ENCODE assay signal across 9 cellular contexts in genomic region chr5:168290902-168291280, GRCh38. TPM values are rescaled to one million over a fixed set of nuclear protein-coding genes. Genes with fewer than 3 reads are reported as not detected.
DNase-seq lines count a peak whose midpoint lies in the region; ATAC-seq and TF ChIP-seq lines count a peak whose summit lies in the region.
"Had no signal": no experiment of that assay in that cellular context is flagged by ENCODE, and none has a peak within 500 bp of the region (broad histone marks: within the 10 kb centered on the region; RNA-seq: fewer than 3 reads in every experiment).

No MANE protein-coding gene starts in this region.

- H3K4me1 ChIP-seq in duodenal mucosa (ENCODE audit: control insufficient read depth in 1 of 2, insufficient read depth in 2 of 2, low read length in 2 of 2): peaks cover 13 to 17% of the 10 kb centered on the region in 2 donors

- no peaks in the 10 kb centered on the region for H3K36me3 Mint-ChIP-seq in natural killer cell treated with Interleukin-12 subunit alpha and Interleukin-12 subunit beta and Interleukin-15 and Interleukin-18, amount 100 ng/mL, for 72 hours

- no peak for DNase-seq in MG63
- DNase-seq in natural killer cell treated with Interleukin-12 subunit alpha and Interleukin-12 subunit beta and Interleukin-15 and Interleukin-18, amount 100 ng/mL, for 72 hours (ENCODE audit: low spot score): peak; percentile 20
- no peak for DNase-seq in NCI-H1417 treated with DMSO at 0.1 percent for 48 hours (lab: John Stamatoyannopoulos, UW)
- no peak for DNase-seq in cerebellar cortex (ENCODE audit: low spot score)
- DNase-seq: NCI-H1694 had no signal

- H3K27me3 Mint-ChIP-seq in natural killer cell treated with Interleukin-12 subunit alpha and Interleukin-12 subunit beta and Interleukin-15 and Interleukin-18, amount 100 ng/mL, for 72 hours: peaks cover 40 to 62% of the 10 kb centered on the region in 2 donors

- H3K9me3 ChIP-seq in MG63: no peaks in the 10 kb centered on the region; the same call in 1 of the 2 replicates
- H3K9me3 ChIP-seq in duodenal mucosa (ENCODE audit: control insufficient read depth in 1 of 2, low read length in 2 of 2): no peaks in the 10 kb centered on the region

- no peaks in the 10 kb centered on the region for H3K9me3 Mint-ChIP-seq in natural killer cell treated with Interleukin-12 subunit alpha and Interleukin-12 subunit beta and Interleukin-15 and Interleukin-18, amount 100 ng/mL, for 72 hours

- H3K27ac ChIP-seq in C4-2B: peak overlapping the region; percentile 92
- H3K27ac ChIP-seq in duodenal mucosa (ENCODE audit: low read depth, low read length): no peak overlapping the region

- no peak overlapping the region for H3K9ac ChIP-seq in duodenal mucosa (ENCODE audit: low read depth in 1 of 2, low read length in 2 of 2)

- no peaks in the 10 kb centered on the region for H3K27me3 ChIP-seq in MG63
- peaks cover 7 to 8% of the 10 kb centered on the region in 2 donors for H3K27me3 ChIP-seq in duodenal mucosa (ENCODE audit: control insufficient read depth in 1 of 2, insufficient read depth in 2 of 2, low read length in 2 of 2)

- H3K4me3 Mint-ChIP-seq in natural killer cell treated with Interleukin-12 subunit alpha and Interleukin-12 subunit beta and Interleukin-15 and Interleukin-18, amount 100 ng/mL, for 72 hours: peak overlapping the region; percentile 39

- H3K4me1 Mint-ChIP-seq in natural killer cell treated with Interleukin-12 subunit alpha and Interleukin-12 subunit beta and Interleukin-15 and Interleukin-18, amount 100 ng/mL, for 72 hours (ENCODE audit: low read depth in 2 of 2): peaks cover 5 to 13% of the 10 kb centered on the region in 2 donors

- no peak overlapping the region for H3K27ac Mint-ChIP-seq in natural killer cell treated with Interleukin-12 subunit alpha and Interleukin-12 subunit beta and Interleukin-15 and Interleukin-18, amount 100 ng/mL, for 72 hours

- H3K36me3 ChIP-seq in MG63: peaks cover under 1% of the 10 kb centered on the region; the same call in 1 of the 2 replicates
- no peaks in the 10 kb centered on the region for H3K36me3 ChIP-seq in duodenal mucosa (ENCODE audit: control insufficient read depth in 1 of 2, insufficient read depth in 2 of 2, low read length in 2 of 2)

- TF ChIP-seq CTCF in C4-2B (conservative IDR thresholded peaks at IDR 0.05): no peak

- H3K4me3 ChIP-seq in MG63 (peak overlapping the region; percentile 73), duodenal mucosa (ENCODE audit: low read depth in 1 of 2, low read length in 2 of 2) (peak overlapping the region; percentile 63 to 65)

- no peak for ATAC-seq in natural killer cell treated with Interleukin-12 subunit alpha and Interleukin-12 subunit beta and Interleukin-15 and Interleukin-18, amount 100 ng/mL, for 72 hours
- ATAC-seq in GM21515 (IDR thresholded peaks at IDR 0.05; ENCODE audit: unreplicated experiment) (no peak), GM18867 (IDR thresholded peaks at IDR 0.05; ENCODE audit: unreplicated experiment) (no peak)

RNA-seq across cellular contexts. Expression of gene WWC1, which starts 0.6 kb away (rescaled TPM):
- total RNA-seq in MG63 (2014; rRNA removed; shearing (Covaris generic); ENCODE audit: low replicate concordance): 15.9 and 38.3 TPM in 2 replicates
- not detected for total RNA-seq in natural killer cell treated with Interleukin-12 subunit alpha and Interleukin-12 subunit beta and Interleukin-15 and Interleukin-18, amount 100 ng/mL, for 72 hours

Comparison
In these comparisons a context has a peak if more than half of its experiments do, and no peak if none do; other contexts are left out.
1. RNA of gene WWC1, which starts 0.6 kb away (total RNA-seq): 15.9 to 38.3 TPM in MG63; not detected in natural killer cell treated with Interleukin-12 subunit alpha and Interleukin-12 subunit beta and Interleukin-15 and Interleukin-18, amount 100 ng/mL, for 72 hours; every median in the first group is over 10 times any median in the second.